ENCODE assay signal across 10 cellular contexts in the genomic region with DNA sequence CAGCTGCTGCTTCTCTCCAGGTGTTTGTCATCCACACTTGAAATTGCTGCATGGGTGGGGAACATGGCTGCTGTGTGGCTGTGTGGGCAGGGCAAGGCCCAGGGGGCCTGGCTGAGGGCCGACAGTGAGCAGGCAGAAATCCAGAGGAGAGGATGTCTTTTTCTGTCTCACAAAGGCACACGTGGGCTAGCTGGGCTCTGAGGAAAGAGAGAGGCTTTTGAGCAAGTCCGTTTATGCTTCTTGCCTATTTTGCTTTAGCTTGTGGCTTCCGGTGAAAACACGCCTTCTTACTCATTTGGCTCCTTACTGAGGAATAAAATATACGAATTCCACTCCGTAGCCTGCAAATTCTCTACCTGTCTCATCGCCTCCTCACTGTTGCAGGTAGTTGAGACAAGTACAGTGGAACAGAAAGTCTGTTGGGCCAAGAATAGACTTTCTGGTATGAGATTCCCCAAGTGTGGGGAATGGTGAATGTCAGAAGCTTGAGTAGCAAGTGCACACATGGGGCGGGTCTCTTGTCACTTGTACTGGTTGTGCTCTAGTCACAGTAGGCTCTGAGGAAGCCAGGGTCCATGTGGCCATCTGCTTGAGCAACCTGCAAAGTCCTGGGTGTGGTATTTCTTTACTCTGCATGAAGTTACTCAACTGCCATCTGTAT. TPM values are rescaled to one million over a fixed set of nuclear protein-coding genes. Genes with fewer than 3 reads are reported as not detected.
DNase-seq lines count a peak whose midpoint lies in the region; TF ChIP-seq lines count a peak whose summit lies in the region.
"Had no signal": no experiment of that assay in that cellular context is flagged by ENCODE, and none has a peak within 500 bp of the region (broad histone marks: within the 10 kb centered on the region; RNA-seq: fewer than 3 reads in every experiment).

No MANE protein-coding gene starts in this region.

- CTCF ChIA-PET in CD4-positive, alpha-beta memory T cell (lab: Charles Lee; ENCODE audit: partially characterized antibody): interaction anchor here (0.6 to 5.8 kb wide), 5 partner anchors 10 to 657 kb away, joined by 3 to 80 read pairs (median 4); a partner anchor contains a TSS

- H3K9me3 ChIP-seq in CD4-positive, alpha-beta memory T cell (ENCODE audit: control insufficient read depth in 1 of 2, low read length in 2 of 2): no peaks in the 10 kb centered on the region
- no peaks in the 10 kb centered on the region for H3K9me3 ChIP-seq in ascending aorta

- peaks cover 26% of the 10 kb centered on the region for H3K4me1 ChIP-seq in CD4-positive, alpha-beta memory T cell (ENCODE audit: insufficient read depth, low read length)
- peaks cover 9 to 38% of the 10 kb centered on the region in 2 donors for H3K4me1 ChIP-seq in ascending aorta

- peaks cover 19 to 35% (median 26%) of the 10 kb centered on the region in 4 donors for H3K4me1 Mint-ChIP-seq in CD4-positive, alpha-beta memory T cell

- H3K4me3 ChIP-seq in CD4-positive, alpha-beta memory T cell (ENCODE audit: low read length in 2 of 2): no peak overlapping the region
- peak overlapping the region; percentile 26 for H3K4me3 ChIP-seq in NB4 (ENCODE audit: low read depth, low read length)
- H3K4me3 ChIP-seq in ascending aorta: no peak overlapping the region

- POLR2A ChIA-PET in CD4-positive, alpha-beta memory T cell (lab: Charles Lee; ENCODE audit: partially characterized antibody): interaction anchor here (1.0 to 1.3 kb wide), 2 partner anchors 27 to 47 kb away, joined by 3 to 4 read pairs; no protein-coding TSS in a partner anchor

- peaks cover 3 to 5% of the 10 kb centered on the region in 2 donors for H3K36me3 Mint-ChIP-seq in CD4-positive, alpha-beta memory T cell

- H3K9me3 Mint-ChIP-seq in CD4-positive, alpha-beta memory T cell: no peaks in the 10 kb centered on the region

- peak overlapping the region in 7 of 8 donors; percentile 36 to 65 (median 55) for H3K4me3 Mint-ChIP-seq in CD4-positive, alpha-beta memory T cell

- H3K27me3 ChIP-seq in CD4-positive, alpha-beta memory T cell (ENCODE audit: insufficient read depth, low read length): no peaks in the 10 kb centered on the region
- H3K27me3 ChIP-seq in ascending aorta: no peaks in the 10 kb centered on the region

- TF ChIP-seq POLR2A in NB4 (IDR thresholded peaks at IDR 0.05; ENCODE audit: extremely low read depth, insufficient read length): no peak

- H3K36me3 ChIP-seq in CD4-positive, alpha-beta memory T cell (ENCODE audit: insufficient read depth, low read length): no peaks in the 10 kb centered on the region
- no peaks in the 10 kb centered on the region for H3K36me3 ChIP-seq in ascending aorta

- H3K27me3 Mint-ChIP-seq in CD4-positive, alpha-beta memory T cell: no peaks in the 10 kb centered on the region

- peak in 3 of 5 donors; percentile 8 to 19 (median 17) for DNase-seq in CD4-positive, alpha-beta memory T cell
- DNase-seq in NB4 (ENCODE audit: low read depth): peak; percentile 96
- no peak for DNase-seq in ascending aorta (ENCODE audit: low spot score in 2 of 2)
- peak; percentile 27 for DNase-seq in midbrain (lab: John Stamatoyannopoulos, UW)
- DNase-seq in ecto neural progenitor cell (ENCODE audit: low spot score): no peak
- no peak for DNase-seq in NCI-H510A (lab: John Stamatoyannopoulos, UW)
- no peak for DNase-seq in NCI-H2227 (lab: John Stamatoyannopoulos, UW; ENCODE audit: unreplicated experiment)
- no peak for DNase-seq in T1000 (lab: John Stamatoyannopoulos, UW)
- DNase-seq: activated effector memory CD4-positive, alpha-beta T cell treated with anti-CD3 and anti-CD28 coated beads, Interleukin-2, amount 50 U/mL, for 16 hours; NCI-H446 treated with DMSO at 0.1 percent for 48 hours had no signal

- intact Hi-C loops in CD4-positive, alpha-beta memory T cell (cut with micrococcal nuclease): no loop called here
- intact Hi-C loops in ascending aorta (cut with DNase I): no loop called here

- H3K27ac Mint-ChIP-seq in CD4-positive, alpha-beta memory T cell: peak overlapping the region; percentile 33 to 80 (median 67)

- no peak overlapping the region for H3K27ac ChIP-seq in CD4-positive, alpha-beta memory T cell (ENCODE audit: low read depth, low read length)
- peak overlapping the region; percentile 89 to 95 for H3K27ac ChIP-seq in ascending aorta

- TF ChIP-seq CTCF in NB4 (IDR thresholded peaks at IDR 0.05; ENCODE audit: low read depth, low read length) (no peak), ascending aorta (IDR thresholded peaks at IDR 0.05) (no peak)

RNA-seq across cellular contexts. Expression of a gene that starts 28.4 kb away (rescaled TPM):
- 10 to 100 TPM; 41.1 to 42.7 TPM for total RNA-seq in CD4-positive, alpha-beta memory T cell
- polyA plus RNA-seq in CD4-positive, alpha-beta memory T cell: 10 to 100 TPM; 27.3 to 54.1 TPM
- total RNA-seq in ascending aorta: 100 TPM

RNA-seq across cellular contexts. Expression of a gene that starts 42.9 kb away (rescaled TPM):
- total RNA-seq in CD4-positive, alpha-beta memory T cell: under 1 TPM; 0.38 to 0.42 TPM
- polyA plus RNA-seq in CD4-positive, alpha-beta memory T cell: under 1 TPM; 0.04 to 0.24 TPM
- not detected for total RNA-seq in ascending aorta

RNA-seq across cellular contexts. Expression of a gene that starts 48.0 kb away (rescaled TPM):
- 10 to 100 TPM; 56.7 to 58.0 TPM for total RNA-seq in CD4-positive, alpha-beta memory T cell
- polyA plus RNA-seq in CD4-positive, alpha-beta memory T cell: 100 to 1,000 TPM; 126 to 159 TPM
- 14.0 TPM for total RNA-seq in ascending aorta

Comparison
In these comparisons a context has a peak if more than half of its experiments do, and no peak if none do; other contexts are left out.
1. DNase-seq: peak in CD4-positive, alpha-beta memory T cell (3 of 5), NB4 (single experiment) and midbrain (single experiment); none in ascending aorta (0 of 2), ecto neural progenitor cell (single experiment), NCI-H510A (single experiment), NCI-H2227 (single experiment) and T1000 (single experiment).